In the genomic region with DNA sequence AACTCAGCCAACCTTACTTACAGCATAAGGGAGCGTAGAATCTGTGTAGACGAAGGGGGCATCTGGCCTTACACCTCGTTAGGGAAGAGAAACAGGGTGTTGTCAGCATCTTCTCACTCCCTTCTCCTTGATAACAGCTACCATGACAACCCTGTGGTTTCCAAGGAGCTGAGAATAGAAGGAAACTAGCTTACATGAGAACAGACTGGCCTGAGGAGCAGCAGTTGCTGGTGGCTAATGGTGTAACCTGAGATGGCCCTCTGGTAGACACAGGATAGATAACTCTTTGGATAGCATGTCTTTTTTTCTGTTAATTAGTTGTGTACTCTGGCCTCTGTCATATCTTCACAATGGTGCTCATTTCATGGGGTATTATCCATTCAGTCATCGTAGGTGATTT, we compare ENCODE assay signal across 29 cellular contexts. TPM values are rescaled to one million over a fixed set of nuclear protein-coding genes. Genes with fewer than 3 reads are reported as not detected.
DNase-seq lines count a peak whose midpoint lies in the region; FAIRE-seq and TF ChIP-seq lines count a peak whose summit lies in the region.
"Had no signal": no experiment of that assay in that cellular context is flagged by ENCODE, and none has a peak within 500 bp of the region (broad histone marks: within the 10 kb centered on the region; RNA-seq: fewer than 3 reads in every experiment).

No MANE protein-coding gene starts in this region.

- H3K36me3 Mint-ChIP-seq in astrocyte (ENCODE audit: low read depth, unreplicated experiment) (no peaks in the 10 kb centered on the region), nephron progenitor cell (ENCODE audit: low read depth) (peaks cover 8% of the 10 kb centered on the region)
- H3K36me3 Mint-ChIP-seq: activated naive CD8-positive, alpha-beta T cell treated with anti-CD3 and anti-CD28 coated beads for 36 hours had no signal

- peak; percentile 16 for DNase-seq in NCI-H1092 treated with DMSO at 0.1 percent for 48 hours (lab: John Stamatoyannopoulos, UW)
- DNase-seq in NCI-H1092 (lab: John Stamatoyannopoulos, UW), result no peak
- DNase-seq in NCI-H1930 (lab: John Stamatoyannopoulos, UW), result peak; percentile 59 to 60
- DNase-seq in astrocyte (ENCODE audit: low read depth), result no peak
- DNase-seq in kidney tubule cell (ENCODE audit: low spot score), result no peak
- DNase-seq in nephron progenitor cell, result no peak
- DNase-seq in GM19240 (ENCODE audit: insufficient read length, low spot score), result no peak
- DNase-seq: activated CD4-positive, alpha-beta T cell treated with anti-CD3 and anti-CD28 coated beads for 1 hour; activated naive CD8-positive, alpha-beta T cell treated with anti-CD3 and anti-CD28 coated beads for 36 hours; BE2C; Calu3; colonic mucosa; heart right ventricle; NCI-H2081 treated with DMSO at 0.1 percent for 48 hours; ovary; right lobe of liver; RPMI8226; stimulated activated naive CD4-positive, alpha-beta T cell; upper lobe of left lung had no signal

- no peaks in the 10 kb centered on the region for H3K9me3 Mint-ChIP-seq in astrocyte (ENCODE audit: unreplicated experiment)
- H3K9me3 Mint-ChIP-seq in nephron progenitor cell, result peaks cover 13% of the 10 kb centered on the region
- H3K9me3 Mint-ChIP-seq: activated naive CD8-positive, alpha-beta T cell treated with anti-CD3 and anti-CD28 coated beads for 36 hours; activated T-helper 1 cell treated with anti-CD3 and anti-CD28 coated beads, Interleukin-12 subunit alpha, Interleukin-12 subunit beta, Interleukin-2, Interleukin-4 antibody, amounts not matched to agents 30 ng/mL and 10 ng/mL and 1 ng/mL, durations not matched to agents 14 hours and 24 hours and 36 hours had no signal

- H2AFZ ChIP-seq in astrocyte (ENCODE audit: low read depth, low read length) (no peak overlapping the region), parathyroid adenoma (no peak overlapping the region)

- no peaks in the 10 kb centered on the region for H3K27me3 Mint-ChIP-seq in astrocyte (ENCODE audit: low read depth, unreplicated experiment)
- no peaks in the 10 kb centered on the region for H3K27me3 Mint-ChIP-seq in nephron progenitor cell (ENCODE audit: low read depth, poor library complexity)
- H3K27me3 Mint-ChIP-seq: activated naive CD8-positive, alpha-beta T cell treated with anti-CD3 and anti-CD28 coated beads for 36 hours had no signal

- H3K4me1 ChIP-seq in astrocyte (ENCODE audit: insufficient read depth, low read length), result peaks cover 12% of the 10 kb centered on the region
- H3K4me1 ChIP-seq in parathyroid adenoma, result peaks cover 11% of the 10 kb centered on the region
- H3K4me1 ChIP-seq: BE2C, colonic mucosa, heart right ventricle, right lobe of liver, upper lobe of left lung had no signal

- H3K36me3 ChIP-seq in astrocyte (ENCODE audit: insufficient read depth, low read length) (no peaks in the 10 kb centered on the region), parathyroid adenoma (ENCODE audit: control insufficient read depth, insufficient read depth, low read length) (no peaks in the 10 kb centered on the region)
- H3K36me3 ChIP-seq: BE2C, colonic mucosa, heart right ventricle, ovary, right lobe of liver, upper lobe of left lung had no signal

- H3K27ac Mint-ChIP-seq in astrocyte (ENCODE audit: unreplicated experiment), result peak overlapping the region; percentile 50
- no peak overlapping the region for H3K27ac Mint-ChIP-seq in nephron progenitor cell
- H3K27ac Mint-ChIP-seq: activated naive CD8-positive, alpha-beta T cell treated with anti-CD3 and anti-CD28 coated beads for 36 hours; activated T-helper 1 cell treated with anti-CD3 and anti-CD28 coated beads, Interleukin-12 subunit alpha, Interleukin-12 subunit beta, Interleukin-2, Interleukin-4 antibody, amounts not matched to agents 30 ng/mL and 10 ng/mL and 1 ng/mL, durations not matched to agents 14 hours and 24 hours and 36 hours had no signal

- H3K9ac ChIP-seq in astrocyte (ENCODE audit: low read length), result no peak overlapping the region
- H3K9ac ChIP-seq in parathyroid adenoma, result no peak overlapping the region

- H3K79me2 ChIP-seq in astrocyte (ENCODE audit: insufficient read depth, low read length) (no peaks in the 10 kb centered on the region), parathyroid adenoma (no peaks in the 10 kb centered on the region)

- H3K4me3 Mint-ChIP-seq in astrocyte (ENCODE audit: unreplicated experiment) (no peak overlapping the region), nephron progenitor cell (no peak overlapping the region)
- H3K4me3 Mint-ChIP-seq: activated naive CD8-positive, alpha-beta T cell treated with anti-CD3 and anti-CD28 coated beads for 36 hours; activated T-helper 1 cell treated with anti-CD3 and anti-CD28 coated beads, Interleukin-12 subunit alpha, Interleukin-12 subunit beta, Interleukin-2, Interleukin-4 antibody, amounts not matched to agents 30 ng/mL and 10 ng/mL and 1 ng/mL, durations not matched to agents 14 hours and 24 hours and 36 hours had no signal

- no peak for TF ChIP-seq CTCF in astrocyte (IDR thresholded peaks at IDR 0.05; ENCODE audit: insufficient read depth, low read depth, low read length)
- TF ChIP-seq CTCF in parathyroid adenoma (IDR thresholded peaks at IDR 0.05), result no peak
- no peak for TF ChIP-seq CTCF in nephron progenitor cell (IDR thresholded peaks at IDR 0.05)

- no peak for FAIRE-seq in astrocyte (lab: Jason Lieb, UNC)
- FAIRE-seq: endometrium, G401.6, H1, HepG2 had no signal

- H3K4me1 Mint-ChIP-seq in astrocyte (ENCODE audit: low read depth, unreplicated experiment) (peaks cover 18% of the 10 kb centered on the region), nephron progenitor cell (peaks cover 23% of the 10 kb centered on the region)
- H3K4me1 Mint-ChIP-seq: activated naive CD8-positive, alpha-beta T cell treated with anti-CD3 and anti-CD28 coated beads for 36 hours had no signal

- no peak overlapping the region for H3K27ac ChIP-seq in astrocyte (ENCODE audit: low read depth, low read length)
- H3K27ac ChIP-seq in parathyroid adenoma, result peak overlapping the region; percentile 61
- H3K27ac ChIP-seq: 22Rv1, colonic mucosa, heart right ventricle, ovary, right lobe of liver, upper lobe of left lung had no signal

- no peaks in the 10 kb centered on the region for H3K9me3 ChIP-seq in astrocyte (ENCODE audit: insufficient read depth, low read depth, low read length)
- H3K9me3 ChIP-seq in parathyroid adenoma (ENCODE audit: control insufficient read depth, low read length), result no peaks in the 10 kb centered on the region
- H3K9me3 ChIP-seq: BE2C, colonic mucosa, heart right ventricle, ovary, right lobe of liver, upper lobe of left lung had no signal

- H3K27me3 ChIP-seq in astrocyte (ENCODE audit: insufficient read depth, low read length), result no peaks in the 10 kb centered on the region
- no peaks in the 10 kb centered on the region for H3K27me3 ChIP-seq in parathyroid adenoma (ENCODE audit: control insufficient read depth, insufficient read depth, low read length)
- H3K27me3 ChIP-seq: BE2C, colonic mucosa, ovary, right lobe of liver, upper lobe of left lung had no signal

- H4K20me1 ChIP-seq in astrocyte (ENCODE audit: insufficient read depth, low read length), result no peaks in the 10 kb centered on the region

- H3K4me2 ChIP-seq in astrocyte (ENCODE audit: low read length), result peak overlapping the region; percentile 11
- H3K4me2 ChIP-seq in parathyroid adenoma (ENCODE audit: low read length), result peak overlapping the region; percentile 45

- H3K4me3 ChIP-seq in astrocyte (ENCODE audit: insufficient read depth, low read depth, low read length) (peak overlapping the region; percentile 10), parathyroid adenoma (ENCODE audit: low read depth, low read length) (peak overlapping the region; percentile 11)
- H3K4me3 ChIP-seq: colonic mucosa, heart right ventricle, lung, ovary, right lobe of liver, upper lobe of left lung had no signal

RNA-seq across cellular contexts. Expression of a gene that starts 14.6 kb away (rescaled TPM):
- total RNA-seq in astrocyte, result 5.2 and 10.2 TPM in 2 replicates
- total RNA-seq: activated CD8-positive, alpha-beta memory T cell treated with anti-CD3 and anti-CD28 coated beads for 36 hours; activated naive CD8-positive, alpha-beta T cell treated with anti-CD3 and anti-CD28 coated beads for 36 hours; activated T-helper 1 cell treated with anti-CD3 and anti-CD28 coated beads, Interleukin-12 subunit alpha, Interleukin-12 subunit beta, Interleukin-2, Interleukin-4 antibody, amounts not matched to agents 30 ng/mL and 10 ng/mL and 1 ng/mL, durations not matched to agents 14 hours and 24 hours and 36 hours; Calu3; MCF 10A had no signal

RNA-seq across cellular contexts. Expression of a gene that starts 40.8 kb away (rescaled TPM):
- 1.7 and 2.2 TPM in 2 replicates for total RNA-seq in astrocyte

Comparison
In these comparisons a context has a peak if more than half of its experiments do, and no peak if none do; other contexts are left out.
1. DNase-seq: peak in NCI-H1092 treated with DMSO at 0.1 percent for 48 hours (single experiment) and NCI-H1930 (2 of 2); none in NCI-H1092 (single experiment), astrocyte (single experiment), kidney tubule cell (single experiment), nephron progenitor cell (single experiment) and GM19240 (single experiment).